Comparison of ENCODE assay signal across 8 cellular contexts in genomic region chr17:78737332-78737731, GRCh38. TPM values are rescaled to one million over a fixed set of nuclear protein-coding genes. Genes with fewer than 3 reads are reported as not detected.
DNase-seq lines count a peak whose midpoint lies in the region; ATAC-seq and TF ChIP-seq lines count a peak whose summit lies in the region.

No MANE protein-coding gene starts in this region.

- in situ Hi-C loops in astrocyte of the spinal cord (cut with HindIII; ENCODE audit: low sequenced_read_pairs), result loop anchor here (25.0 kb wide), 1 partner anchor 250 kb away; no protein-coding TSS in a partner anchor

- TF ChIP-seq CTCF in DOHH2 (IDR thresholded peaks at IDR 0.05; ENCODE audit: low read depth, low read length, poor library complexity, severe bottlenecking) (no peak), astrocyte of the spinal cord (IDR thresholded peaks at IDR 0.05; ENCODE audit: low read depth, low read length) (no peak)

- no peak for ATAC-seq in natural killer cell treated with Interleukin-12 subunit alpha and Interleukin-12 subunit beta and Interleukin-15 and Interleukin-18, amount 100 ng/mL, for 72 hours
- ATAC-seq in HG03039 (IDR thresholded peaks at IDR 0.05; ENCODE audit: unreplicated experiment), result no peak
- no peak for ATAC-seq in HG02981 (IDR thresholded peaks at IDR 0.05; ENCODE audit: unreplicated experiment)

- H3K4me1 Mint-ChIP-seq in natural killer cell treated with Interleukin-12 subunit alpha and Interleukin-12 subunit beta and Interleukin-15 and Interleukin-18, amount 100 ng/mL, for 72 hours (ENCODE audit: low read depth in 2 of 2), result peaks cover 77 to 84% of the 10 kb centered on the region in 2 donors

- peak overlapping the region; percentile 99 for H3K4me3 Mint-ChIP-seq in natural killer cell treated with Interleukin-12 subunit alpha and Interleukin-12 subunit beta and Interleukin-15 and Interleukin-18, amount 100 ng/mL, for 72 hours

- peaks cover 88% of the 10 kb centered on the region for H3K4me1 ChIP-seq in DOHH2 (ENCODE audit: control insufficient read depth, low read length)

- no peaks in the 10 kb centered on the region for H3K9me3 ChIP-seq in DOHH2 (ENCODE audit: control insufficient read depth, insufficient read depth, low read length)

- H3K9me3 Mint-ChIP-seq in natural killer cell treated with Interleukin-12 subunit alpha and Interleukin-12 subunit beta and Interleukin-15 and Interleukin-18, amount 100 ng/mL, for 72 hours, result no peaks in the 10 kb centered on the region

- no peaks in the 10 kb centered on the region for H3K27me3 ChIP-seq in DOHH2 (ENCODE audit: control insufficient read depth, low read length)

- peak overlapping the region; percentile 84 for H3K4me2 ChIP-seq in DOHH2 (ENCODE audit: low read length)

- H3K4me3 ChIP-seq in DOHH2 (ENCODE audit: low read length) (peak overlapping the region; percentile 86), astrocyte of the spinal cord (ENCODE audit: low read depth, low read length) (no peak overlapping the region)

- no peaks in the 10 kb centered on the region for H3K9me2 ChIP-seq in DOHH2 (replicated peaks; ENCODE audit: control insufficient read depth, low read length)

- H3K27ac Mint-ChIP-seq in natural killer cell treated with Interleukin-12 subunit alpha and Interleukin-12 subunit beta and Interleukin-15 and Interleukin-18, amount 100 ng/mL, for 72 hours, result peak overlapping the region; percentile 94

- DNase-seq in MV-4-11 (lab: John Stamatoyannopoulos, UW) (peak; percentile 4), astrocyte of the spinal cord (ENCODE audit: low read depth, low spot score) (peak; percentile 68), ureter (ENCODE audit: low spot score) (no peak)
- DNase-seq in natural killer cell treated with Interleukin-12 subunit alpha and Interleukin-12 subunit beta and Interleukin-15 and Interleukin-18, amount 100 ng/mL, for 72 hours (ENCODE audit: low spot score), result no peak
- DNase-seq in NK-92 treated with Interleukin-12 subunit alpha and Interleukin-12 subunit beta, amount 100 ng/mL, for 24 hours (lab: John Stamatoyannopoulos, UW), result no peak

- H3K27ac ChIP-seq in DOHH2 (ENCODE audit: low read depth, low read length), result peak overlapping the region; percentile 96

- peaks cover 87% of the 10 kb centered on the region for H3K79me2 ChIP-seq in DOHH2 (ENCODE audit: control insufficient read depth, low read length)

- H3K36me3 ChIP-seq in DOHH2 (ENCODE audit: control insufficient read depth, low read length), result peaks cover 16% of the 10 kb centered on the region

- no peaks in the 10 kb centered on the region for H4K20me1 ChIP-seq in DOHH2 (ENCODE audit: control insufficient read depth, insufficient read depth, low read depth, low read length)

- H3K27me3 Mint-ChIP-seq in natural killer cell treated with Interleukin-12 subunit alpha and Interleukin-12 subunit beta and Interleukin-15 and Interleukin-18, amount 100 ng/mL, for 72 hours, result no peaks in the 10 kb centered on the region

- H3K36me3 Mint-ChIP-seq in natural killer cell treated with Interleukin-12 subunit alpha and Interleukin-12 subunit beta and Interleukin-15 and Interleukin-18, amount 100 ng/mL, for 72 hours, result no peaks in the 10 kb centered on the region

- peaks cover 60% of the 10 kb centered on the region for H3F3A ChIP-seq in DOHH2 (ENCODE audit: control insufficient read depth, insufficient read depth)

RNA-seq across cellular contexts. Expression of gene CYTH1, which starts 44.7 kb away (rescaled TPM):
- total RNA-seq in natural killer cell treated with Interleukin-12 subunit alpha and Interleukin-12 subunit beta and Interleukin-15 and Interleukin-18, amount 100 ng/mL, for 72 hours, result 100 to 1,000 TPM; 111 to 149 TPM
- total RNA-seq in ureter, result 55.6 TPM

Comparison
In these comparisons a context has a peak if more than half of its experiments do, and no peak if none do; other contexts are left out.
1. DNase-seq: peak in MV-4-11 (single experiment) and astrocyte of the spinal cord (single experiment); none in natural killer cell treated with Interleukin-12 subunit alpha and Interleukin-12 subunit beta and Interleukin-15 and Interleukin-18, amount 100 ng/mL, for 72 hours (single experiment), ureter (single experiment) and NK-92 treated with Interleukin-12 subunit alpha and Interleukin-12 subunit beta, amount 100 ng/mL, for 24 hours (single experiment).